15 cellular contexts compared by ENCODE assay signal in the genomic region with DNA sequence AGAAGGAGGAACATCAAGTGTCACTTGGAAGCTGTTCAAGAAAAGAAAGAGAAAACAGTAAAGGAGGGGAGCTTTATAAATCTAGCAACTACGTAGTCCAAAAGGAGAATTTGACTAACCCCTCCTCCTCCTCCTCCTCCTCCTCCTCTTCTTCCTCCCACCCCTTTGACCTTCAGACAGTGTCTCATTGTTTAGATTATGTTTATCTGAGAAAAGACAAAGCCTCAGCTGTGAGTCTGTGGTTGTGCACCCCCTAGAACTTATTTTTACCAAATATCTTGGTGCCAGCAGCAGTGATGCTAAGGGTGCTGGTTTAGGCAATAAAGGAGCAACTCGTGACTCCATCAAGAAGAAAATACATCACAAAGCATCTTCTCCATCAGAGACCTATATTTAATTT.
A peak's percentile ranks its signal among the peaks of the same experiment; 100 is the strongest.
DNase-seq lines count a peak whose midpoint lies in the region; ATAC-seq and TF ChIP-seq lines count a peak whose summit lies in the region.
"Had no signal": no experiment of that assay in that cellular context is flagged by ENCODE, and none has a peak within 500 bp of the region (broad histone marks: within the 10 kb centered on the region; RNA-seq: fewer than 3 reads in every experiment).

No MANE protein-coding gene starts in this region.

- H3K4me3 Mint-ChIP-seq in T-helper 2 cell treated with Interferon-gamma antibody and Interleukin-4, amounts not matched to agents 5 μg/mL and 100 μg/mL, for 36 hours, result no peak overlapping the region
- H3K4me3 Mint-ChIP-seq in activated CD4-positive, alpha-beta memory T cell treated with anti-CD3 and anti-CD28 coated beads, Interleukin-2, amount 10 ng/mL, durations not matched to agents 7 days and 5 days, result no peak overlapping the region
- H3K4me3 Mint-ChIP-seq: activated CD8-positive, alpha-beta memory T cell treated with anti-CD3 and anti-CD28 coated beads, Interleukin-2, amount 10 ng/mL, durations not matched to agents 7 days and 5 days; activated naive CD8-positive, alpha-beta T cell had no signal

- peaks cover 6% of the 10 kb centered on the region for H3K27me3 Mint-ChIP-seq in T-helper 2 cell treated with Interferon-gamma antibody and Interleukin-4, amounts not matched to agents 5 μg/mL and 100 μg/mL, for 36 hours (ENCODE audit: low read depth)
- no peaks in the 10 kb centered on the region for H3K27me3 Mint-ChIP-seq in activated CD4-positive, alpha-beta memory T cell treated with anti-CD3 and anti-CD28 coated beads, Interleukin-2, amount 10 ng/mL, durations not matched to agents 7 days and 5 days
- H3K27me3 Mint-ChIP-seq: activated CD8-positive, alpha-beta memory T cell treated with anti-CD3 and anti-CD28 coated beads, Interleukin-2, amount 10 ng/mL, durations not matched to agents 7 days and 5 days; activated naive CD8-positive, alpha-beta T cell had no signal

- no peaks in the 10 kb centered on the region for H3K4me1 Mint-ChIP-seq in T-helper 2 cell treated with Interferon-gamma antibody and Interleukin-4, amounts not matched to agents 5 μg/mL and 100 μg/mL, for 36 hours (ENCODE audit: low read depth)
- no peaks in the 10 kb centered on the region for H3K4me1 Mint-ChIP-seq in activated CD4-positive, alpha-beta memory T cell treated with anti-CD3 and anti-CD28 coated beads, Interleukin-2, amount 10 ng/mL, durations not matched to agents 7 days and 5 days
- H3K4me1 Mint-ChIP-seq: activated CD8-positive, alpha-beta memory T cell treated with anti-CD3 and anti-CD28 coated beads, Interleukin-2, amount 10 ng/mL, durations not matched to agents 7 days and 5 days had no signal

- H3K9me3 ChIP-seq in tibial artery, result peaks cover 0 to 10% (median 6%) of the 10 kb centered on the region in 3 donors
- H3K9me3 ChIP-seq: colonic mucosa had no signal

- H3K27ac Mint-ChIP-seq in T-helper 2 cell treated with Interferon-gamma antibody and Interleukin-4, amounts not matched to agents 5 μg/mL and 100 μg/mL, for 36 hours, result no peak overlapping the region
- H3K27ac Mint-ChIP-seq in activated CD4-positive, alpha-beta memory T cell treated with anti-CD3 and anti-CD28 coated beads, Interleukin-2, amount 10 ng/mL, durations not matched to agents 7 days and 5 days, result no peak overlapping the region
- H3K27ac Mint-ChIP-seq: activated CD8-positive, alpha-beta memory T cell treated with anti-CD3 and anti-CD28 coated beads, Interleukin-2, amount 10 ng/mL, durations not matched to agents 7 days and 5 days; activated naive CD8-positive, alpha-beta T cell had no signal

- DNase-seq in GM12864 (ENCODE audit: low read depth), result no peak
- peak in 41 of 76 experiments; percentile 2 to 67 (median 29) for DNase-seq in HUDEP-2 (lab: John Stamatoyannopoulos, UW; ENCODE audit: unreplicated experiment in 76 of 76)
- no peak for DNase-seq in T-helper 2 cell treated with Interferon-gamma antibody and Interleukin-4, amounts not matched to agents 5 μg/mL and 100 μg/mL, for 36 hours (ENCODE audit: low spot score)
- no peak for DNase-seq in tibial artery
- DNase-seq in activated CD4-positive, alpha-beta memory T cell treated with anti-CD3 and anti-CD28 coated beads, Interleukin-2, amount 10 ng/mL, durations not matched to agents 7 days and 5 days, result no peak
- no peak for DNase-seq in NCI-H128 (lab: John Stamatoyannopoulos, UW; ENCODE audit: unreplicated experiment)
- DNase-seq: activated CD8-positive, alpha-beta memory T cell treated with anti-CD3 and anti-CD28 coated beads, Interleukin-2, amount 10 ng/mL, durations not matched to agents 7 days and 5 days; colonic mucosa; MM.1S; posterior cingulate gyrus; T-helper 9 cell had no signal

- H3K9me3 Mint-ChIP-seq in T-helper 2 cell treated with Interferon-gamma antibody and Interleukin-4, amounts not matched to agents 5 μg/mL and 100 μg/mL, for 36 hours, result peaks cover 15% of the 10 kb centered on the region
- H3K9me3 Mint-ChIP-seq in activated CD4-positive, alpha-beta memory T cell treated with anti-CD3 and anti-CD28 coated beads, Interleukin-2, amount 10 ng/mL, durations not matched to agents 7 days and 5 days, result peaks cover 5% of the 10 kb centered on the region

- H3K27me3 ChIP-seq in layer of hippocampus (ENCODE audit: control insufficient read depth, insufficient read depth, low read length) (no peaks in the 10 kb centered on the region), tibial artery (no peaks in the 10 kb centered on the region)
- H3K27me3 ChIP-seq: colonic mucosa had no signal

- peak overlapping the region; percentile 21 for H3K4me3 ChIP-seq in GM12864 (ENCODE audit: low read depth, low read length)
- no peak overlapping the region for H3K4me3 ChIP-seq in tibial artery
- H3K4me3 ChIP-seq: colonic mucosa had no signal

- H3K4me1 ChIP-seq in tibial artery, result no peaks in the 10 kb centered on the region

- intact Hi-C loops in tibial artery (cut with DNase I; ENCODE audit: low total_unique reads), result no loop called here

- ATAC-seq in GM21717 (IDR thresholded peaks at IDR 0.05; ENCODE audit: unreplicated experiment), result peak; percentile 62
- ATAC-seq: activated CD8-positive, alpha-beta memory T cell treated with anti-CD3 and anti-CD28 coated beads, Interleukin-2, amount 10 ng/mL, durations not matched to agents 7 days and 5 days; HCT116 had no signal

- CTCF ChIA-PET in activated CD4-positive, alpha-beta memory T cell treated with anti-CD3 and anti-CD28 coated beads, Interleukin-2, amount 10 ng/mL, durations not matched to agents 7 days and 5 days (lab: Charles Lee), result no interaction called here

- TF ChIP-seq CTCF in GM12864 (IDR thresholded peaks at IDR 0.05; ENCODE audit: low read depth, low read length, missing control alignments) (no peak), tibial artery (IDR thresholded peaks at IDR 0.05) (no peak)

- peak overlapping the region; percentile 70 for H3K27ac ChIP-seq in layer of hippocampus (ENCODE audit: low read depth, low read length)
- no peak overlapping the region for H3K27ac ChIP-seq in tibial artery
- H3K27ac ChIP-seq: colonic mucosa had no signal

- H3K36me3 Mint-ChIP-seq in T-helper 2 cell treated with Interferon-gamma antibody and Interleukin-4, amounts not matched to agents 5 μg/mL and 100 μg/mL, for 36 hours (ENCODE audit: low read depth), result no peaks in the 10 kb centered on the region
- H3K36me3 Mint-ChIP-seq in activated CD4-positive, alpha-beta memory T cell treated with anti-CD3 and anti-CD28 coated beads, Interleukin-2, amount 10 ng/mL, durations not matched to agents 7 days and 5 days (ENCODE audit: low read depth), result no peaks in the 10 kb centered on the region
- H3K36me3 Mint-ChIP-seq: activated CD8-positive, alpha-beta memory T cell treated with anti-CD3 and anti-CD28 coated beads, Interleukin-2, amount 10 ng/mL, durations not matched to agents 7 days and 5 days had no signal

- no peaks in the 10 kb centered on the region for H3K36me3 ChIP-seq in tibial artery
- H3K36me3 ChIP-seq: colonic mucosa had no signal

- POLR2A ChIA-PET in activated CD4-positive, alpha-beta memory T cell treated with anti-CD3 and anti-CD28 coated beads, Interleukin-2, amount 10 ng/mL, durations not matched to agents 7 days and 5 days (lab: Charles Lee), result no interaction called here

Comparison
In these comparisons a context has a peak if more than half of its experiments do, and no peak if none do; other contexts are left out.
1. DNase-seq: peak in HUDEP-2 (41 of 76); none in GM12864 (single experiment), T-helper 2 cell treated with Interferon-gamma antibody and Interleukin-4, amounts not matched to agents 5 μg/mL and 100 μg/mL, for 36 hours (single experiment), tibial artery (0 of 2), activated CD4-positive, alpha-beta memory T cell treated with anti-CD3 and anti-CD28 coated beads, Interleukin-2, amount 10 ng/mL, durations not matched to agents 7 days and 5 days (single experiment) and NCI-H128 (single experiment).